13 cellular contexts compared by ENCODE assay signal in genomic region chr2:96540136-96540535, GRCh38. TPM values are rescaled to one million over a fixed set of nuclear protein-coding genes. Genes with fewer than 3 reads are reported as not detected.
DNase-seq lines count a peak whose midpoint lies in the region; ATAC-seq and TF ChIP-seq lines count a peak whose summit lies in the region.
"Had no signal": no experiment of that assay in that cellular context is flagged by ENCODE, and none has a peak within 500 bp of the region (broad histone marks: within the 10 kb centered on the region; RNA-seq: fewer than 3 reads in every experiment).

No MANE protein-coding gene starts in this region.

- H3K23ac ChIP-seq in H9 (ENCODE audit: insufficient read length, low read depth, low read length): no peak overlapping the region

- H3K9ac ChIP-seq in SK-N-SH (no peak overlapping the region), H9 (ENCODE audit: extremely low read depth, insufficient read length, low read length) (no peak overlapping the region)

- peaks cover 19% of the 10 kb centered on the region for H3K23me2 ChIP-seq in H9 (ENCODE audit: insufficient read length, low read depth, low read length, poor library complexity, severe bottlenecking)

- H3K9me3 ChIP-seq in SK-N-SH (no peaks in the 10 kb centered on the region), H9 (ENCODE audit: control insufficient read depth, low read depth, low read length) (no peaks in the 10 kb centered on the region)
- H3K9me3 ChIP-seq: right atrium auricular region had no signal

- H2BK12ac ChIP-seq in H9 (ENCODE audit: insufficient read length, low read depth, low read length): no peak overlapping the region

- H3T11ph ChIP-seq in H9 (ENCODE audit: low read length): no peak overlapping the region

- ATAC-seq in SK-N-SH treated with all-trans-retinoic acid at 6 μM for 48 hours (no peak), GM21360 (IDR thresholded peaks at IDR 0.05; ENCODE audit: unreplicated experiment) (no peak)

- no peak overlapping the region for H4K5ac ChIP-seq in H9 (ENCODE audit: insufficient read length, low read depth, low read length)

- no peak overlapping the region for H2AK5ac ChIP-seq in H9 (ENCODE audit: insufficient read length, low read length)

- peaks cover 55% of the 10 kb centered on the region for H3K4me1 Mint-ChIP-seq in dendritic cell treated with granulocyte-macrophage colony-stimulating factor and Interleukin-4, amounts not matched to agents 40 ng/mL and 50 ng/mL, for 4 days (ENCODE audit: low read depth)
- H3K4me1 Mint-ChIP-seq in H9: peaks cover 25 to 34% of the 10 kb centered on the region in 2 experiments

- H3K4me1 ChIP-seq in SK-N-SH (ENCODE audit: control insufficient read depth in 1 of 2, insufficient read depth in 2 of 2, low read depth in 1 of 2, low read length in 1 of 2) (peaks cover 7 to 16% of the 10 kb centered on the region in 2 experiments; a peak in 1 of 4 replicates), H9 (ENCODE audit: insufficient read depth, low read length) (no peaks in the 10 kb centered on the region; the same call in 1 of the 2 replicates)

- no peaks in the 10 kb centered on the region for H3K9me2 ChIP-seq in SK-N-SH

- H3K9me3 Mint-ChIP-seq in dendritic cell treated with granulocyte-macrophage colony-stimulating factor and Interleukin-4, amounts not matched to agents 40 ng/mL and 50 ng/mL, for 4 days: no peaks in the 10 kb centered on the region
- H3K9me3 Mint-ChIP-seq in H9: no peaks in the 10 kb centered on the region

- no peak overlapping the region for H3K14ac ChIP-seq in H9 (ENCODE audit: insufficient read depth, low read length)

- no peak overlapping the region for H3K4ac ChIP-seq in H9 (ENCODE audit: low read depth, low read length)

- no peak overlapping the region for H2BK20ac ChIP-seq in H9 (ENCODE audit: low read depth, low read length, poor library complexity, severe bottlenecking)

- no peak overlapping the region for H3K18ac ChIP-seq in H9 (ENCODE audit: insufficient read length, low read depth, low read length)

- H3K36me3 Mint-ChIP-seq in dendritic cell treated with granulocyte-macrophage colony-stimulating factor and Interleukin-4, amounts not matched to agents 40 ng/mL and 50 ng/mL, for 4 days (ENCODE audit: low read depth): peaks cover 81% of the 10 kb centered on the region
- peaks cover 0 to 4% (median 0%) of the 10 kb centered on the region in 3 experiments; a peak in 3 of 7 replicates for H3K36me3 Mint-ChIP-seq in H9 (ENCODE audit: insufficient read depth in 1 of 3, low read depth in 3 of 3)

- H3K27ac Mint-ChIP-seq in dendritic cell treated with granulocyte-macrophage colony-stimulating factor and Interleukin-4, amounts not matched to agents 40 ng/mL and 50 ng/mL, for 4 days: peak overlapping the region; percentile 15
- no peak overlapping the region for H3K27ac Mint-ChIP-seq in H9

- H2AFZ ChIP-seq in SK-N-SH (ENCODE audit: low read depth) (no peak overlapping the region), H9 (ENCODE audit: low read length) (no peak overlapping the region)

- no peaks in the 10 kb centered on the region for H3F3A ChIP-seq in SK-N-SH (replicated peaks; ENCODE audit: insufficient read depth)

- H3K79me1 ChIP-seq in H9 (ENCODE audit: insufficient read depth, low read depth, low read length, poor library complexity, severe bottlenecking): no peaks in the 10 kb centered on the region

- POLR2A ChIA-PET in SK-N-SH (lab: Yijun Ruan, JAX): no interaction called here

- TF ChIP-seq CTCF in SK-N-SH (IDR thresholded peaks at IDR 0.05): no peak
- no peak for TF ChIP-seq CTCF in H9 (conservative IDR thresholded peaks at IDR 0.05)

- no peak overlapping the region for H3K4me3 ChIP-seq in SK-N-SH (ENCODE audit: low read depth in 2 of 2, low read length in 1 of 2)
- H3K4me3 ChIP-seq: right atrium auricular region had no signal

- DNase-seq in SK-N-SH: peak; percentile 32
- DNase-seq in RPMI8226: peak; percentile 14
- DNase-seq in posterior vena cava (ENCODE audit: low spot score): peak; percentile 62
- no peak for DNase-seq in cerebellar nuclear complex (lab: John Stamatoyannopoulos, UW)
- DNase-seq in H9: no peak
- DNase-seq: activated CD4-positive, alpha-beta T cell treated with anti-CD3 and anti-CD28 coated beads, Interleukin-2, amount 50 U/mL, for 4 hours; NCI-H1417; OCI-M1 had no signal

- H4K91ac ChIP-seq in H9 (ENCODE audit: insufficient read length, low read depth, low read length): no peak overlapping the region

- CTCF ChIA-PET in SK-N-SH (lab: Yijun Ruan, JAX): interaction anchor here (0.6 to 8.6 kb wide), 6 partner anchors 8 to 411 kb away, joined by 3 to 91 read pairs (median 4); no protein-coding TSS in a partner anchor

- H3K27me3 ChIP-seq in SK-N-SH (ENCODE audit: insufficient read depth): no peaks in the 10 kb centered on the region
- H3K27me3 ChIP-seq in H9 (ENCODE audit: insufficient read depth, low read length): peaks cover 12% of the 10 kb centered on the region; the same call in 1 of the 2 replicates
- H3K27me3 ChIP-seq: right atrium auricular region had no signal

- H2BK15ac ChIP-seq in H9 (ENCODE audit: low read depth, low read length): no peak overlapping the region

- H3K27ac ChIP-seq in SK-N-SH (ENCODE audit: low read depth in 2 of 2, low read length in 1 of 2): no peak overlapping the region
- H3K27ac ChIP-seq in H9 (ENCODE audit: insufficient read length, low read depth, low read length): no peak overlapping the region
- H3K27ac ChIP-seq: 22Rv1, right atrium auricular region had no signal

- no peak for TF ChIP-seq RAD21 in SK-N-SH (IDR thresholded peaks at IDR 0.05; ENCODE audit: low read length)

- H2BK120ac ChIP-seq in H9 (ENCODE audit: low read depth, low read length, poor library complexity, severe bottlenecking): no peak overlapping the region

- no peak overlapping the region for H3K4me3 Mint-ChIP-seq in dendritic cell treated with granulocyte-macrophage colony-stimulating factor and Interleukin-4, amounts not matched to agents 40 ng/mL and 50 ng/mL, for 4 days
- peak overlapping the region in 1 of 2 experiments; percentile 90; a peak in 3 of 5 replicates for H3K4me3 Mint-ChIP-seq in H9

- no peak for TF ChIP-seq EP300 in SK-N-SH (IDR thresholded peaks at IDR 0.05; ENCODE audit: borderline replicate concordance in 1 of 2, low read depth in 1 of 2, low read length in 1 of 2)

- H4K8ac ChIP-seq in H9 (replicated peaks; ENCODE audit: insufficient read length, low read depth, low read length): no peak overlapping the region

- 59% methylated on average over 3 of the region's 5 CpGs for WGBS in SK-N-SH (ENCODE audit: low lambda C conversion rate)
- no CpG with 5 or more reads among the region's 5 CpGs for WGBS in H9 (ENCODE audit: extremely low coverage, insufficient read length, low lambda C conversion rate)

- H4K20me1 ChIP-seq in SK-N-SH (ENCODE audit: insufficient read depth): peaks cover 22% of the 10 kb centered on the region; the same call in 1 of the 2 replicates
- no peaks in the 10 kb centered on the region for H4K20me1 ChIP-seq in H9 (ENCODE audit: control insufficient read depth, insufficient read depth, insufficient read length)

- intact Hi-C loops in dendritic cell treated with granulocyte-macrophage colony-stimulating factor and Interleukin-4, amounts not matched to agents 40 ng/mL and 50 ng/mL, for 4 days (cut with micrococcal nuclease): no loop called here
- intact Hi-C loops in posterior vena cava (cut with DNase I): no loop called here

- H3K4me2 ChIP-seq in SK-N-SH (no peak overlapping the region), H9 (ENCODE audit: insufficient read depth, insufficient read length, low read length) (no peak overlapping the region)

- H3K36me3 ChIP-seq in SK-N-SH (replicated peaks in 1 of 2; ENCODE audit: control insufficient read depth in 1 of 2, insufficient read depth in 2 of 2, low read length in 1 of 2): peaks cover 0 to 2% of the 10 kb centered on the region in 2 experiments

- H3K27me3 Mint-ChIP-seq in dendritic cell treated with granulocyte-macrophage colony-stimulating factor and Interleukin-4, amounts not matched to agents 40 ng/mL and 50 ng/mL, for 4 days: no peaks in the 10 kb centered on the region
- peaks cover 71% of the 10 kb centered on the region for H3K27me3 Mint-ChIP-seq in H9 (ENCODE audit: low read depth)

- no peak overlapping the region for H3K56ac ChIP-seq in H9 (ENCODE audit: insufficient read length, low read depth, low read length)

- no peak overlapping the region for H2BK5ac ChIP-seq in H9 (ENCODE audit: insufficient read length, low read length)

- H3K79me2 ChIP-seq in SK-N-SH (ENCODE audit: insufficient read depth) (peaks cover 6% of the 10 kb centered on the region; the same call in 1 of the 2 replicates), H9 (ENCODE audit: insufficient read depth, low read length) (no peaks in the 10 kb centered on the region)

TF ChIP-seq in SK-N-SH, 30 proteins besides CTCF, POLR2A, EP300 and RAD21 (continues in another document):
- TF ChIP-seq FOXJ3 (CRISPR knock-in tag; IDR thresholded peaks at IDR 0.05) (no peak), TAF1 (IDR thresholded peaks at IDR 0.05; ENCODE audit: borderline replicate concordance, low read depth, low read length) (no peak)

TF ChIP-seq in SK-N-SH treated with all-trans-retinoic acid at 6 μM for 48 hours, 23 proteins besides CTCF, POLR2A, EP300 and RAD21 (continues in another document):
- TF ChIP-seq ZNF8 (CRISPR knock-in tag; IDR thresholded peaks at IDR 0.05) (no peak), ZFP30 (CRISPR knock-in tag; IDR thresholded peaks at IDR 0.05) (no peak), PPARA (CRISPR knock-in tag; IDR thresholded peaks at IDR 0.05; ENCODE audit: borderline replicate concordance) (no peak), CREB5 (CRISPR knock-in tag; IDR thresholded peaks at IDR 0.05; ENCODE audit: low read depth) (no peak)

RNA-seq across cellular contexts. Expression of gene ARID5A, which starts 3.6 kb away (rescaled TPM):
- polyA plus RNA-seq in SK-N-SH (2012; rRNA removed): 3.3 TPM in 2 replicates
- polyA plus RNA-seq in SK-N-SH (2012; cell fraction: cytosol; rRNA removed): 2.0 and 2.3 TPM in 2 replicates
- 8.1 and 8.2 TPM in 2 replicates for polyA plus RNA-seq in SK-N-SH (2012; cell fraction: nucleus; rRNA removed)
- total RNA-seq in posterior vena cava (100 to 1,000 TPM in 1 of 2 donors, 10 to 100 TPM in 1; 67.4 to 179 TPM), H9 (2021) (3.8 and 4.5 TPM in 2 replicates)

RNA-seq across cellular contexts. Expression of gene NEURL3, which starts 35.0 kb away (rescaled TPM):
- polyA plus RNA-seq in SK-N-SH (2012; rRNA removed): 0.05 and 0.08 TPM in 2 replicates
- 0.01 TPM in 1 of 2 replicates, not detected in the other for polyA plus RNA-seq in SK-N-SH (2012; cell fraction: cytosol; rRNA removed)
- polyA plus RNA-seq in SK-N-SH (2012; cell fraction: nucleus; rRNA removed): 0.04 TPM in 1 of 2 replicates, not detected in the other
- total RNA-seq in posterior vena cava (under 1 TPM in 1 of 2 donors, not detected in 1; 0.14 TPM), H9 (2021) (not detected in 2 replicates)
- total RNA-seq: right atrium auricular region had no signal

Comparison
In these comparisons a context has a peak if more than half of its experiments do, and no peak if none do; other contexts are left out.
1. DNase-seq: peak in SK-N-SH (single experiment), RPMI8226 (single experiment) and posterior vena cava (single experiment); none in cerebellar nuclear complex (0 of 2) and H9 (single experiment).
2. RNA of gene ARID5A, which starts 3.6 kb away (total RNA-seq): 67.4 to 179 TPM in posterior vena cava; 3.8 to 4.5 TPM in H9; every median in the first group is over 10 times any median in the second.